8 cellular contexts compared by ENCODE assay signal in the genomic region with DNA sequence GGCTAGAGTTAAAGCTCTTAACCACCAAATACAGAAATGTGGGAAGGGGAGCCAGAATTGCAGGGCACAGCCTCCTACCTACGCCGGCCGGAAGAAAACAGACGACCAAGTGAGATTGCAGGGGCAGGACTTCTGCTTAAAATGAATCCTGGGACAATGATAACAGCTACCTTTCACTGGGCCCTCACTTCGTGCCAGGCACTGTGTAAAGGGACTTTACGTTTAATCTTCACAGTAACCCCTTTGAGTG. TPM values are rescaled to one million over a fixed set of nuclear protein-coding genes. Genes with fewer than 3 reads are reported as not detected.
A peak's percentile ranks its signal among the peaks of the same experiment; 100 is the strongest.
DNase-seq lines count a peak whose midpoint lies in the region; ATAC-seq, FAIRE-seq and TF ChIP-seq lines count a peak whose summit lies in the region.

A gene (minus strand): TSS at position 212 of the 250 bp plus-strand sequence. CDS start 6,746 bp downstream, outside the sequence.

- no peak for FAIRE-seq in kidney (lab: Jason Lieb, UNC)

- peak within 1 kb of the TSS; percentile 80 to 87 for H3K27ac ChIP-seq in kidney (ENCODE audit: low read depth in 2 of 2, low read length in 2 of 2)
- peak within 1 kb of the TSS; percentile 38 for H3K27ac ChIP-seq in temporal lobe (ENCODE audit: low read depth, low read length)

- H3K36me3 ChIP-seq in kidney (ENCODE audit: control insufficient read depth in 1 of 2, insufficient read depth in 2 of 2, low read length in 2 of 2), result no peaks in the 10 kb centered on the region

- H3K27ac Mint-ChIP-seq in T-helper 2 cell treated with Interferon-gamma antibody and Interleukin-4, amounts not matched to agents 5 μg/mL and 100 μg/mL, for 36 hours, result peak within 1 kb of the TSS; percentile 97
- peak within 1 kb of the TSS; percentile 98 for H3K27ac Mint-ChIP-seq in activated naive CD8-positive, alpha-beta T cell treated with anti-CD3 and anti-CD28 coated beads, Interleukin-2, amount 10 ng/mL, durations not matched to agents 7 days and 5 days

- peak within 1 kb of the TSS; percentile 90 for H3K4me3 Mint-ChIP-seq in T-helper 2 cell treated with Interferon-gamma antibody and Interleukin-4, amounts not matched to agents 5 μg/mL and 100 μg/mL, for 36 hours
- H3K4me3 Mint-ChIP-seq in activated naive CD8-positive, alpha-beta T cell treated with anti-CD3 and anti-CD28 coated beads, Interleukin-2, amount 10 ng/mL, durations not matched to agents 7 days and 5 days, result peak within 1 kb of the TSS; percentile 97

- no peak for TF ChIP-seq CTCF in kidney (IDR thresholded peaks at IDR 0.05; ENCODE audit: borderline replicate concordance, extremely low read depth, insufficient read depth)

- peaks cover 3% of the 10 kb centered on the region for H3K36me3 Mint-ChIP-seq in T-helper 2 cell treated with Interferon-gamma antibody and Interleukin-4, amounts not matched to agents 5 μg/mL and 100 μg/mL, for 36 hours (ENCODE audit: low read depth)
- H3K36me3 Mint-ChIP-seq in activated naive CD8-positive, alpha-beta T cell treated with anti-CD3 and anti-CD28 coated beads, Interleukin-2, amount 10 ng/mL, durations not matched to agents 7 days and 5 days, result peaks cover 8% of the 10 kb centered on the region

- DNase-seq in T-helper 2 cell treated with Interferon-gamma antibody and Interleukin-4, amounts not matched to agents 5 μg/mL and 100 μg/mL, for 36 hours (ENCODE audit: low spot score), result no peak
- DNase-seq in T-helper 2 cell (no peak), kidney (no peak), COLO829 (ENCODE audit: low spot score) (no peak), Ammon's horn (ENCODE audit: low spot score) (no peak)
- no peak for DNase-seq in activated naive CD8-positive, alpha-beta T cell treated with anti-CD3 and anti-CD28 coated beads, Interleukin-2, amount 10 ng/mL, durations not matched to agents 7 days and 5 days
- no peak for DNase-seq in stimulated activated CD4-positive, alpha-beta T cell treated with anti-CD3 and anti-CD28 coated beads, Interleukin-4, amount 100 ng/mL, for 1 hour

- H3K4me3 ChIP-seq in kidney (ENCODE audit: low read length in 2 of 2), result peak within 1 kb of the TSS; percentile 88 to 95

- POLR2A ChIA-PET in activated naive CD8-positive, alpha-beta T cell treated with anti-CD3 and anti-CD28 coated beads, Interleukin-2, amount 10 ng/mL, durations not matched to agents 7 days and 5 days (lab: Charles Lee), result interaction anchor here (0.6 to 2.4 kb wide), 8 partner anchors 10 to 720 kb away, joined by 3 to 56 read pairs (median 4); a partner anchor contains a TSS

- H3K9ac ChIP-seq in kidney (ENCODE audit: low read length in 2 of 2), result peak within 1 kb of the TSS; percentile 84 to 99

- no peak for ATAC-seq in activated naive CD8-positive, alpha-beta T cell treated with anti-CD3 and anti-CD28 coated beads, Interleukin-2, amount 10 ng/mL, durations not matched to agents 7 days and 5 days (ENCODE audit: low read depth)

- H3K4me1 Mint-ChIP-seq in T-helper 2 cell treated with Interferon-gamma antibody and Interleukin-4, amounts not matched to agents 5 μg/mL and 100 μg/mL, for 36 hours (ENCODE audit: low read depth), result peaks cover 51% of the 10 kb centered on the region
- peaks cover 55% of the 10 kb centered on the region for H3K4me1 Mint-ChIP-seq in activated naive CD8-positive, alpha-beta T cell treated with anti-CD3 and anti-CD28 coated beads, Interleukin-2, amount 10 ng/mL, durations not matched to agents 7 days and 5 days

- intact Hi-C loops in kidney (cut with DNase I), result no loop called here

- peaks cover 10 to 36% of the 10 kb centered on the region in 2 donors for H3K4me1 ChIP-seq in kidney (ENCODE audit: control insufficient read depth in 1 of 2, insufficient read depth in 1 of 2, low read depth in 1 of 2, low read length in 2 of 2)

- no peaks in the 10 kb centered on the region for H3K9me3 ChIP-seq in kidney (ENCODE audit: control insufficient read depth in 1 of 2, low read length in 2 of 2)

- no peaks in the 10 kb centered on the region for H3K9me3 Mint-ChIP-seq in T-helper 2 cell treated with Interferon-gamma antibody and Interleukin-4, amounts not matched to agents 5 μg/mL and 100 μg/mL, for 36 hours
- H3K9me3 Mint-ChIP-seq in activated naive CD8-positive, alpha-beta T cell treated with anti-CD3 and anti-CD28 coated beads, Interleukin-2, amount 10 ng/mL, durations not matched to agents 7 days and 5 days, result no peaks in the 10 kb centered on the region

- H3K27me3 Mint-ChIP-seq in T-helper 2 cell treated with Interferon-gamma antibody and Interleukin-4, amounts not matched to agents 5 μg/mL and 100 μg/mL, for 36 hours (ENCODE audit: low read depth), result no peaks in the 10 kb centered on the region
- H3K27me3 Mint-ChIP-seq in activated naive CD8-positive, alpha-beta T cell treated with anti-CD3 and anti-CD28 coated beads, Interleukin-2, amount 10 ng/mL, durations not matched to agents 7 days and 5 days, result no peaks in the 10 kb centered on the region

RNA-seq across cellular contexts. Expression of the gene that starts here (rescaled TPM):
- total RNA-seq in activated naive CD8-positive, alpha-beta T cell treated with anti-CD3 and anti-CD28 coated beads, Interleukin-2, amount 10 ng/mL, durations not matched to agents 7 days and 5 days, result under 1 TPM in 1 of 2 experiments, not detected in 1; 0.22 TPM
- not detected for total RNA-seq in kidney
- polyA plus RNA-seq in kidney (ENCODE audit: insufficient read depth, low read depth, low replicate concordance), result not detected
- not detected for total RNA-seq in temporal lobe
